In the genomic region with DNA sequence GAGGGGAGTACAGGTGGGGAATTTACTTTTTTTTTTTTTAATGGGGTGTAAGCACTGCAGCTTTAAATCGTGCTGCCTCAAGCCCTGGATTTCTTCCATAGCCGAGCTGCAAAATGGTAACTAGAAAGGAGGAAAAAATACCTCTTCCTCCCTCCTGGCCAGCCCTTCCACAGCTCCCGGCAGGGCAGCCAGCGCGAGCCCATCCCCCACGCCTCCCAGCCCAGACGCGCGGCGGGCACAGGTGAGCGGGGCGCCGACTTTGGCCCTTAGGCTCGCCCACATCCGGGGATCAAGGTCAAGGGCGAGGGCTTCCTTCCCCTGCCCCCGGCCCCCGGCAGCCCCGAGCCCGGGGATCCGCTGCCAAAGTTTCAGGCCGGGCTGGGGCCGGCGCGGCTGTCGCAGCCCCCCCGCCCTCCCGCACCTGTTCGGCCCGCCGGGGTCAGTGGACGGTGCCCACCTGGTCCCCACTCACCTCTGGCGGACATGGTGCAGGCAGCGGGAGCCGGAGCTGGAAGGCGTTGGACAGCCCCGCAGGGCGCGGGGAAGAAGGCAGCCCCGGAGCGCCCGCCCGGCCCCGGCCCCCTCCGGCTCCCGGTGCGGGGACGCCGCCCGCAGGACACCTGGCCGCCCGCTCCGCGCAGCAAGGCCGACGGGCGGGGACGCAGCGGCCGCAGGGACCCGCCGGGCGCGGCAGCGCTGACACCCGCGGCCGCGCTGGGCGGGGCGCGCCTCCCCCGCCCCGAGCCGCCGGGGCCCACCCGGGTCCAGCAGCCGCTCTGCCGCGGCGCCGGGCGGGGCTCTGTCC, we compare ENCODE assay signal across 7 cellular contexts. TPM values are rescaled to one million over a fixed set of nuclear protein-coding genes. Genes with fewer than 3 reads are reported as not detected.
A peak's percentile ranks its signal among the peaks of the same experiment; 100 is the strongest.
DNase-seq lines count a peak whose midpoint lies in the region; ATAC-seq, FAIRE-seq and TF ChIP-seq lines count a peak whose summit lies in the region.

No MANE protein-coding gene starts in this region.

- FAIRE-seq in GM12891 (lab: Jason Lieb, UNC) (no peak), bronchial epithelial cell (lab: Jason Lieb, UNC) (no peak)

- no peak for TF ChIP-seq CTCF in bronchial epithelial cell (IDR thresholded peaks at IDR 0.05; ENCODE audit: insufficient read depth, low read length, severe bottlenecking)

- peak overlapping the region; percentile 72 for H3K4me3 Mint-ChIP-seq in stimulated activated naive CD8-positive, alpha-beta T cell treated with anti-CD3 and anti-CD28 coated beads, Interleukin-15, Interleukin-2, amounts not matched to agents 100 ng/mL and 50 ng/mL, for 24 hours

- peaks cover 45% of the 10 kb centered on the region for H3K27me3 Mint-ChIP-seq in stimulated activated naive CD8-positive, alpha-beta T cell treated with anti-CD3 and anti-CD28 coated beads, Interleukin-15, Interleukin-2, amounts not matched to agents 100 ng/mL and 50 ng/mL, for 24 hours

- TF ChIP-seq POLR2A in GM12891 (IDR thresholded peaks at IDR 0.05; ENCODE audit: low read depth, low read length) = no peak

- no peaks in the 10 kb centered on the region for H3K36me3 ChIP-seq in bronchial epithelial cell (ENCODE audit: control insufficient read depth, insufficient read depth, low read length)

- H3K27ac Mint-ChIP-seq in stimulated activated naive CD8-positive, alpha-beta T cell treated with anti-CD3 and anti-CD28 coated beads, Interleukin-15, Interleukin-2, amounts not matched to agents 100 ng/mL and 50 ng/mL, for 24 hours = no peak overlapping the region

- H3K4me3 ChIP-seq in bronchial epithelial cell (ENCODE audit: low read depth, low read length) = peak overlapping the region; percentile 65

- no peaks in the 10 kb centered on the region for H3K9me3 Mint-ChIP-seq in stimulated activated naive CD8-positive, alpha-beta T cell treated with anti-CD3 and anti-CD28 coated beads, Interleukin-15, Interleukin-2, amounts not matched to agents 100 ng/mL and 50 ng/mL, for 24 hours

- ATAC-seq in HG03025 (IDR thresholded peaks at IDR 0.05; ENCODE audit: low FRiP score, unreplicated experiment) = no peak
- ATAC-seq in GM21423 (IDR thresholded peaks at IDR 0.05; ENCODE audit: unreplicated experiment) = no peak

- H3K36me3 Mint-ChIP-seq in stimulated activated naive CD8-positive, alpha-beta T cell treated with anti-CD3 and anti-CD28 coated beads, Interleukin-15, Interleukin-2, amounts not matched to agents 100 ng/mL and 50 ng/mL, for 24 hours (ENCODE audit: low read depth) = no peaks in the 10 kb centered on the region

- peaks cover 7% of the 10 kb centered on the region for H3K4me1 Mint-ChIP-seq in stimulated activated naive CD8-positive, alpha-beta T cell treated with anti-CD3 and anti-CD28 coated beads, Interleukin-15, Interleukin-2, amounts not matched to agents 100 ng/mL and 50 ng/mL, for 24 hours (ENCODE audit: low read depth)

- DNase-seq in GM12891 (ENCODE audit: insufficient read length, low spot score) = peak; percentile 27
- DNase-seq in NCI-H146 treated with DMSO at 0.1 percent for 48 hours (lab: John Stamatoyannopoulos, UW; ENCODE audit: unreplicated experiment) = peak; percentile 46
- DNase-seq in bronchial epithelial cell (ENCODE audit: low read depth) = no peak
- DNase-seq in kidney tubule cell (ENCODE audit: low spot score) = peak; percentile 69

- no peaks in the 10 kb centered on the region for H3K27me3 ChIP-seq in bronchial epithelial cell (ENCODE audit: control insufficient read depth, insufficient read depth, low read length)

TF ChIP-seq in GM12891, 5 proteins besides CTCF, POLR2A, EP300 and RAD21:
- TF ChIP-seq PAX5 (IDR thresholded peaks at IDR 0.05; ENCODE audit: insufficient read depth, low read length, severe bottlenecking) = no peak
- no peak for TF ChIP-seq SPI1 (IDR thresholded peaks at IDR 0.05; ENCODE audit: low read depth, low read length)
- no peak for TF ChIP-seq POLR2AphosphoS5 (IDR thresholded peaks at IDR 0.05; ENCODE audit: low read depth, low read length)
- no peak for TF ChIP-seq TAF1 (IDR thresholded peaks at IDR 0.05; ENCODE audit: low read depth, low read length)
- no peak for TF ChIP-seq POU2F2 (IDR thresholded peaks at IDR 0.05; ENCODE audit: low read depth, low read length)

RNA-seq across cellular contexts. Expression of a gene that starts 53.8 kb away (rescaled TPM):
- 7.5 TPM for polyA plus RNA-seq in GM12891 (2012; ENCODE audit: low read depth, missing spikeins)
- total RNA-seq in bronchial epithelial cell = 6.8 and 7.9 TPM in 2 replicates
